ENCODE assay signal across 17 cellular contexts in genomic region chr10:122490268-122490667, GRCh38. TPM values are rescaled to one million over a fixed set of nuclear protein-coding genes. Genes with fewer than 3 reads are reported as not detected.
DNase-seq lines count a peak whose midpoint lies in the region; ATAC-seq and TF ChIP-seq lines count a peak whose summit lies in the region.
"Had no signal": no experiment of that assay in that cellular context is flagged by ENCODE, and none has a peak within 500 bp of the region (broad histone marks: within the 10 kb centered on the region; RNA-seq: fewer than 3 reads in every experiment).

No MANE protein-coding gene starts in this region.

- TF ChIP-seq CTCF in epithelial cell of esophagus (IDR thresholded peaks at IDR 0.05; ENCODE audit: insufficient read depth, low read depth, low read length, missing control alignments) (no peak), mucosa of descending colon (IDR thresholded peaks at IDR 0.05) (no peak)

- H3K79me1 ChIP-seq in trophoblast cell (ENCODE audit: low read length) = peaks cover 15% of the 10 kb centered on the region

- no peaks in the 10 kb centered on the region for H3K79me2 ChIP-seq in trophoblast cell (ENCODE audit: control insufficient read depth, insufficient read depth, low read length, poor library complexity)

- peak overlapping the region; percentile 48 for H4K91ac ChIP-seq in trophoblast cell (ENCODE audit: low read depth, low read length)

- no peak overlapping the region for H3K4ac ChIP-seq in trophoblast cell (ENCODE audit: low read depth, low read length)

- H2BK120ac ChIP-seq in trophoblast cell (ENCODE audit: insufficient read depth, low read length, poor library complexity) = no peak overlapping the region

- peaks cover 15% of the 10 kb centered on the region for H3K36me3 ChIP-seq in adipocyte (ENCODE audit: control insufficient read depth, insufficient read depth, low read length, severe bottlenecking)
- H3K36me3 ChIP-seq in trophoblast cell (ENCODE audit: control insufficient read depth in 1 of 2, insufficient read depth in 2 of 2, low read length in 2 of 2) = peaks cover 10 to 17% of the 10 kb centered on the region in 2 experiments
- no peaks in the 10 kb centered on the region for H3K36me3 ChIP-seq in mucosa of descending colon (ENCODE audit: low read depth)
- H3K36me3 ChIP-seq: prostate gland had no signal

- no peak overlapping the region for H2AK5ac ChIP-seq in trophoblast cell (ENCODE audit: low read length)

- intact Hi-C loops in Right ventricle myocardium inferior (cut with DNase I) (no loop called here), mucosa of descending colon (cut with DNase I, micrococcal nuclease) (no loop called here)

- H3K23ac ChIP-seq in trophoblast cell (ENCODE audit: low read length) = no peak overlapping the region

- no CpG with 5 or more reads among the region's 4 CpGs for WGBS in trophoblast cell (ENCODE audit: extremely low coverage, insufficient coverage, insufficient read length)

- H3K9me3 ChIP-seq in adipocyte (ENCODE audit: control insufficient read depth, low read length) (no peaks in the 10 kb centered on the region), trophoblast cell (ENCODE audit: insufficient read depth, low read depth, low read length) (no peaks in the 10 kb centered on the region), mucosa of descending colon (no peaks in the 10 kb centered on the region)
- H3K9me3 ChIP-seq: prostate gland had no signal

- H3K18ac ChIP-seq in trophoblast cell (ENCODE audit: low read length) = no peak overlapping the region

- no peak overlapping the region for H4K8ac ChIP-seq in trophoblast cell (ENCODE audit: low read depth, low read length)

- no peaks in the 10 kb centered on the region for H3K27me3 ChIP-seq in adipocyte (replicated peaks; ENCODE audit: control insufficient read depth, insufficient read depth, low read length)
- H3K27me3 ChIP-seq in trophoblast cell (ENCODE audit: insufficient read depth, low read length) = no peaks in the 10 kb centered on the region

- no peak overlapping the region for H3K4me3 ChIP-seq in adipocyte (ENCODE audit: low read length)
- no peak overlapping the region for H3K4me3 ChIP-seq in epithelial cell of esophagus (ENCODE audit: low read length)
- no peak overlapping the region for H3K4me3 ChIP-seq in trophoblast cell (ENCODE audit: low read depth, low read length)
- H3K4me3 ChIP-seq in mucosa of descending colon = no peak overlapping the region
- H3K4me3 ChIP-seq: prostate gland had no signal

- H2BK5ac ChIP-seq in trophoblast cell (ENCODE audit: low read depth, low read length, poor library complexity) = no peak overlapping the region

- H3K27ac ChIP-seq in trophoblast cell (ENCODE audit: low read depth, low read length) = no peak overlapping the region
- H3K27ac ChIP-seq: KMS-11, prostate gland, VCaP had no signal

- H3K4me1 ChIP-seq in adipocyte (ENCODE audit: control insufficient read depth, insufficient read depth, low read length) (peaks cover 80% of the 10 kb centered on the region), trophoblast cell (ENCODE audit: control insufficient read depth in 1 of 2, insufficient read depth in 2 of 2, low read length in 2 of 2) (peaks cover 24 to 27% of the 10 kb centered on the region in 2 experiments), mucosa of descending colon (ENCODE audit: low read depth) (no peaks in the 10 kb centered on the region)
- H3K4me1 ChIP-seq: prostate gland had no signal

- peak overlapping the region; percentile 68 for H2BK12ac ChIP-seq in trophoblast cell (ENCODE audit: low read length)

- DNase-seq in AG08395 (ENCODE audit: low spot score) (peak; percentile 45), adipocyte (ENCODE audit: low read depth) (peak; percentile 53), epithelial cell of esophagus (ENCODE audit: low read depth) (peak; percentile 43), trophoblast cell (no peak), Right ventricle myocardium inferior (ENCODE audit: missing footprints) (no peak), mucosa of descending colon (no peak), Kasumi-1 (lab: John Stamatoyannopoulos, UW) (no peak), COLO668 (lab: John Stamatoyannopoulos, UW; ENCODE audit: unreplicated experiment) (no peak)
- DNase-seq: aorta; natural killer cell; stimulated activated CD4-positive, alpha-beta T cell treated with anti-CD3 and anti-CD28 coated beads, Interleukin-15, amount 100 ng/mL, for 24 hours had no signal

- H2AFZ ChIP-seq in trophoblast cell (ENCODE audit: insufficient read depth, low read length, poor library complexity) = no peak overlapping the region

- H3K9ac ChIP-seq in adipocyte (ENCODE audit: low read length) (peak overlapping the region; percentile 0), trophoblast cell (ENCODE audit: low read length) (no peak overlapping the region)
- H3K9ac ChIP-seq: KMS-11 had no signal

- ATAC-seq in Right ventricle myocardium inferior (no peak), mucosa of descending colon (no peak)
- ATAC-seq: natural killer cell had no signal

- H4K12ac ChIP-seq in trophoblast cell (ENCODE audit: low read depth, low read length) = no peak overlapping the region

- no peak overlapping the region for H3K14ac ChIP-seq in trophoblast cell (ENCODE audit: low read length)

- no peak overlapping the region for H3K4me2 ChIP-seq in trophoblast cell (ENCODE audit: low read length)
- H3K4me2 ChIP-seq: KMS-11 had no signal

RNA-seq across cellular contexts. Expression of gene HTRA1, which starts 28.9 kb away (rescaled TPM):
- polyA plus RNA-seq in trophoblast cell (2013) = 135 and 141 TPM in 2 replicates
- total RNA-seq in Right ventricle myocardium inferior = 41.6 TPM
- total RNA-seq in mucosa of descending colon = 100 to 1,000 TPM in 1 of 3 donors, 10 to 100 TPM in 2; 11.0 to 122 (median 28.9) TPM
- total RNA-seq: natural killer cell had no signal

RNA-seq across cellular contexts. Expression of gene ARMS2, which starts 35.8 kb away (rescaled TPM):
- 0.07 and 0.12 TPM in 2 replicates for polyA plus RNA-seq in trophoblast cell (2013)
- total RNA-seq in Right ventricle myocardium inferior = not detected
- not detected for total RNA-seq in mucosa of descending colon
- total RNA-seq: aorta, dermis microvascular lymphatic vessel endothelial cell, fibroblast of villous mesenchyme, lower leg skin, natural killer cell had no signal
- polyA plus RNA-seq: aorta had no signal

Comparison
In these comparisons a context has a peak if more than half of its experiments do, and no peak if none do; other contexts are left out.
1. DNase-seq: peak in AG08395 (single experiment), adipocyte (single experiment) and epithelial cell of esophagus (single experiment); none in trophoblast cell (0 of 2), Right ventricle myocardium inferior (single experiment), mucosa of descending colon (0 of 3), Kasumi-1 (0 of 2) and COLO668 (single experiment).